ENCODE assay signal across 16 cellular contexts in genomic region chr6:24708612-24709011, GRCh38.
"Had no signal": no experiment of that assay in that cellular context is flagged by ENCODE, and none has a peak within 500 bp of the region (broad histone marks: within the 10 kb centered on the region; RNA-seq: fewer than 3 reads in every experiment).

No MANE protein-coding gene starts in this region.

- H3K4me3 Mint-ChIP-seq: activated B cell treated with CpG ODN at 0.5 μM for 24 hours; activated T-helper 17 cell treated with anti-CD3 and anti-CD28 coated beads, Interleukin-2, amount 50 U/mL, for 72 hours; memory B cell; naive thymus-derived CD8-positive, alpha-beta T cell had no signal

- H3K27ac ChIP-seq: neutrophil, parathyroid adenoma, sigmoid colon, tibial nerve had no signal

- H3K4me3 ChIP-seq: mucosa of descending colon, sigmoid colon, spleen, tibial nerve had no signal

- H3K9me3 Mint-ChIP-seq: activated B cell treated with CpG ODN at 0.5 μM for 24 hours; activated T-helper 17 cell treated with anti-CD3 and anti-CD28 coated beads, Interleukin-2, amount 50 U/mL, for 72 hours; memory B cell; naive thymus-derived CD8-positive, alpha-beta T cell had no signal

- H3K27me3 Mint-ChIP-seq: activated B cell treated with CpG ODN at 0.5 μM for 24 hours; activated T-helper 17 cell treated with anti-CD3 and anti-CD28 coated beads, Interleukin-2, amount 50 U/mL, for 72 hours; memory B cell; naive thymus-derived CD8-positive, alpha-beta T cell had no signal

- ATAC-seq: activated T-helper 17 cell treated with anti-CD3 and anti-CD28 coated beads, Interleukin-2, amount 50 U/mL, for 72 hours; mucosa of descending colon; naive thymus-derived CD8-positive, alpha-beta T cell had no signal

- DNase-seq: activated B cell treated with CpG ODN at 0.5 μM for 24 hours; activated CD4-positive, alpha-beta T cell treated with anti-CD3 and anti-CD28 coated beads for 48 hours; activated naive CD4-positive, alpha-beta T cell; mucosa of descending colon; naive thymus-derived CD8-positive, alpha-beta T cell; sigmoid colon; SK-N-SH; spleen; stimulated activated CD4-positive, alpha-beta T cell treated with anti-CD3 and anti-CD28 coated beads, Interleukin-4, amount 100 ng/mL, for 4 hours; stimulated activated naive CD4-positive, alpha-beta T cell; substantia nigra had no signal

- H3K9me3 ChIP-seq: mucosa of descending colon, neutrophil, sigmoid colon, SK-N-SH, spleen, tibial nerve had no signal

- H3K27ac Mint-ChIP-seq: activated T-helper 17 cell treated with anti-CD3 and anti-CD28 coated beads, Interleukin-2, amount 50 U/mL, for 72 hours had no signal

- H3K27me3 ChIP-seq: neutrophil, sigmoid colon, spleen, tibial nerve had no signal
